Comparison of ENCODE assay signal across 8 cellular contexts in genomic region chr22:24805790-24806662, GRCh38.
DNase-seq lines count a peak whose midpoint lies in the region; ATAC-seq and TF ChIP-seq lines count a peak whose summit lies in the region.

Gene SGSM1 (plus strand): TSS chr22:24806211. CDS start chr22:24806326, 115 bp downstream.

- H3K4me3 ChIP-seq in AG09309 (ENCODE audit: control insufficient read depth, low read depth, low read length): peak within 1 kb of the TSS; percentile 21

- peak within 1 kb of the TSS; percentile 73 for H3K27ac ChIP-seq in caudate nucleus (ENCODE audit: low read depth, low read length)

- DNase-seq in AG09309 (ENCODE audit: low read depth) (no peak), NCI-H2107 (lab: John Stamatoyannopoulos, UW) (peak; percentile 53), caudate nucleus (lab: John Stamatoyannopoulos, UW) (peak in 49 of 61 donors; percentile 14 to 81 (median 44)), islet precursor cell (peak; percentile 92)
- peak; percentile 36 for DNase-seq in activated CD4-positive, CD25-positive, alpha-beta regulatory T cell treated with anti-CD3 and anti-CD28 coated beads, Interleukin-2, amount 50 U/mL, for 16 hours (ENCODE audit: low read depth, low spot score)
- peak; percentile 77 for DNase-seq in stimulated activated CD4-positive, alpha-beta T cell treated with anti-CD3 and anti-CD28 coated beads, Interleukin-12 subunit alpha, Interleukin-12 subunit beta, amount 100 ng/mL, for 4 hours

- ATAC-seq in GM19397 (IDR thresholded peaks at IDR 0.05; ENCODE audit: unreplicated experiment) (peak; percentile 61), HG02884 (IDR thresholded peaks at IDR 0.05; ENCODE audit: unreplicated experiment) (no peak)

- TF ChIP-seq CTCF in AG09309 (IDR thresholded peaks at IDR 0.05; ENCODE audit: control insufficient read depth, insufficient read depth, low read depth, low read length, missing control alignments): no peak
